ENCODE assay signal across 1 cellular context in genomic region chr12:14904854-14905253, GRCh38.
TF ChIP-seq lines count a peak whose summit lies in the region.

No MANE protein-coding gene starts in this region.

TF ChIP-seq in GM23338, 12 proteins besides CTCF, POLR2A, EP300 and RAD21 (continued from another document):
- TF ChIP-seq ZNF462 (CRISPR knock-in tag; IDR thresholded peaks at IDR 0.05) (no peak), NANOG (IDR thresholded peaks at IDR 0.05; ENCODE audit: borderline replicate concordance) (no peak), CREB1 (CRISPR knock-in tag; IDR thresholded peaks at IDR 0.05; ENCODE audit: low read depth) (no peak), EZH2phosphoT487 (IDR thresholded peaks at IDR 0.05; ENCODE audit: unreplicated experiment) (no peak), REST (IDR thresholded peaks at IDR 0.05; ENCODE audit: unreplicated experiment) (no peak), ZNF114 (CRISPR knock-in tag; IDR thresholded peaks at IDR 0.05) (no peak), ZNF331 (CRISPR knock-in tag; IDR thresholded peaks at IDR 0.05; ENCODE audit: low read depth) (no peak), EZH2 (IDR thresholded peaks at IDR 0.05; ENCODE audit: low read depth, unreplicated experiment) (no peak), JUNB (IDR thresholded peaks at IDR 0.05; ENCODE audit: unreplicated experiment) (no peak), STAT1 (IDR thresholded peaks at IDR 0.05; ENCODE audit: unreplicated experiment) (no peak)
- TF ChIP-seq, protein P1, sequence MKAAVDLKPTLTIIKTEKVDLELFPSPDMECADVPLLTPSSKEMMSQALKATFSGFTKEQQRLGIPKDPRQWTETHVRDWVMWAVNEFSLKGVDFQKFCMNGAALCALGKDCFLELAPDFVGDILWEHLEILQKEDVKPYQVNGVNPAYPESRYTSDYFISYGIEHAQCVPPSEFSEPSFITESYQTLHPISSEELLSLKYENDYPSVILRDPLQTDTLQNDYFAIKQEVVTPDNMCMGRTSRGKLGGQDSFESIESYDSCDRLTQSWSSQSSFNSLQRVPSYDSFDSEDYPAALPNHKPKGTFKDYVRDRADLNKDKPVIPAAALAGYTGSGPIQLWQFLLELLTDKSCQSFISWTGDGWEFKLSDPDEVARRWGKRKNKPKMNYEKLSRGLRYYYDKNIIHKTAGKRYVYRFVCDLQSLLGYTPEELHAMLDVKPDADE (IDR thresholded peaks at IDR 0.05): no peak
